In genomic region chr11:120298461-120298860, GRCh38 we compare ENCODE assay signal across 32 cellular contexts. TPM values are rescaled to one million over a fixed set of nuclear protein-coding genes. Genes with fewer than 3 reads are reported as not detected.
"Had no signal": no experiment of that assay in that cellular context is flagged by ENCODE, and none has a peak within 500 bp of the region (broad histone marks: within the 10 kb centered on the region; RNA-seq: fewer than 3 reads in every experiment).

No MANE protein-coding gene starts in this region.

- H3K4me3 Mint-ChIP-seq: naive B cell; naive thymus-derived CD8-positive, alpha-beta T cell; natural killer cell treated with Interleukin-12 subunit alpha and Interleukin-12 subunit beta and Interleukin-15 and Interleukin-18, amount 100 ng/mL, for 72 hours; nephron progenitor cell; neural crest cell; stimulated activated memory B cell treated with anti-CD40 and anti-IgM and Interleukin-4, amounts not matched to agents 10 μg/mL and 1 μg/mL and 100 μg/mL, for 72 hours; stimulated activated naive CD8-positive, alpha-beta T cell treated with anti-CD3 and anti-CD28 coated beads, Interleukin-15, amount 100 ng/mL, for 72 hours had no signal

- ATAC-seq: naive thymus-derived CD8-positive, alpha-beta T cell; natural killer cell treated with Interleukin-12 subunit alpha and Interleukin-12 subunit beta and Interleukin-15 and Interleukin-18, amount 100 ng/mL, for 72 hours; pancreas; psoas muscle; right cardiac atrium; right lobe of liver; stimulated activated memory B cell treated with anti-CD40 and anti-IgM and Interleukin-4, amounts not matched to agents 10 μg/mL and 1 μg/mL and 100 μg/mL, for 72 hours; stimulated activated naive CD8-positive, alpha-beta T cell treated with anti-CD3 and anti-CD28 coated beads, Interleukin-15, amount 100 ng/mL, for 72 hours; stimulated activated naive CD8-positive, alpha-beta T cell treated with anti-CD3 and anti-CD28 coated beads, Interleukin-15, Interleukin-2, amounts not matched to agents 100 U/mL and 50 U/mL, for 24 hours had no signal

- H3K27ac ChIP-seq: pancreas, psoas muscle, right lobe of liver, sigmoid colon, spleen, suprapubic skin, testis, tibial artery, transverse colon, upper lobe of left lung, vagina had no signal

- H3K4me1 Mint-ChIP-seq: naive thymus-derived CD8-positive, alpha-beta T cell; neural crest cell; stimulated activated memory B cell treated with anti-CD40 and anti-IgM and Interleukin-4, amounts not matched to agents 10 μg/mL and 1 μg/mL and 100 μg/mL, for 72 hours; stimulated activated naive CD8-positive, alpha-beta T cell treated with anti-CD3 and anti-CD28 coated beads, Interleukin-15, amount 100 ng/mL, for 72 hours had no signal

- H3K27ac Mint-ChIP-seq: naive thymus-derived CD8-positive, alpha-beta T cell; nephron progenitor cell; progenitor cell of endocrine pancreas; stimulated activated memory B cell treated with anti-CD40 and anti-IgM and Interleukin-4, amounts not matched to agents 10 μg/mL and 1 μg/mL and 100 μg/mL, for 72 hours; stimulated activated naive CD8-positive, alpha-beta T cell treated with anti-CD3 and anti-CD28 coated beads, Interleukin-15, amount 100 ng/mL, for 72 hours had no signal

- H3K36me3 Mint-ChIP-seq: naive B cell; naive thymus-derived CD8-positive, alpha-beta T cell; natural killer cell treated with Interleukin-12 subunit alpha and Interleukin-12 subunit beta and Interleukin-15 and Interleukin-18, amount 100 ng/mL, for 72 hours; stimulated activated memory B cell treated with anti-CD40 and anti-IgM and Interleukin-4, amounts not matched to agents 10 μg/mL and 1 μg/mL and 100 μg/mL, for 72 hours had no signal

- H3K9me3 Mint-ChIP-seq: naive B cell; naive thymus-derived CD8-positive, alpha-beta T cell; natural killer cell treated with Interleukin-12 subunit alpha and Interleukin-12 subunit beta and Interleukin-15 and Interleukin-18, amount 100 ng/mL, for 72 hours; nephron progenitor cell; neural crest cell; stimulated activated memory B cell treated with anti-CD40 and anti-IgM and Interleukin-4, amounts not matched to agents 10 μg/mL and 1 μg/mL and 100 μg/mL, for 72 hours; stimulated activated naive CD8-positive, alpha-beta T cell treated with anti-CD3 and anti-CD28 coated beads, Interleukin-15, amount 100 ng/mL, for 72 hours had no signal

- H3K4me1 ChIP-seq: psoas muscle, sigmoid colon, testis had no signal

- DNase-seq: naive B cell; naive thymus-derived CD8-positive, alpha-beta T cell; nephron progenitor cell; occipital lobe; pancreas; posterior cingulate gyrus; psoas muscle; right cardiac atrium; right lobe of liver; sigmoid colon; spleen; stimulated activated CD4-positive, alpha-beta T cell treated with anti-CD3 and anti-CD28 coated beads, Interleukin-12 subunit alpha, Interleukin-12 subunit beta, amount 100 ng/mL, for 4 hours; stimulated activated CD4-positive, alpha-beta T cell treated with anti-CD3 and anti-CD28 coated beads, Interleukin-1b, Interleukin-23, amount 100 ng/mL, for 48 hours; stimulated activated CD4-positive, alpha-beta T cell treated with anti-CD3 and anti-CD28 coated beads, Interleukin-4, amount 100 ng/mL, for 1 hour; stimulated activated CD4-positive, alpha-beta T cell treated with anti-CD3 and anti-CD28 coated beads, Interleukin-4, amount 100 ng/mL, for 4 hours; stimulated activated CD8-positive, alpha-beta memory T cell treated with anti-CD3 and anti-CD28 coated beads, Interleukin-4, amount 100 ng/mL, for 48 hours; stimulated activated naive CD4-positive, alpha-beta T cell; stimulated activated naive CD8-positive, alpha-beta T cell treated with anti-CD3 and anti-CD28 coated beads, Interleukin-15, amount 100 ng/mL, for 72 hours; stimulated activated naive CD8-positive, alpha-beta T cell treated with anti-CD3 and anti-CD28 coated beads, Interleukin-15, Interleukin-2, amounts not matched to agents 100 U/mL and 50 U/mL, for 24 hours; substantia nigra; testis; tibial artery; transverse colon; upper lobe of left lung had no signal

- H3K4me2 ChIP-seq: smooth muscle cell had no signal

- H3K9me3 ChIP-seq: pancreas, psoas muscle, right lobe of liver, sigmoid colon, spleen, suprapubic skin, testis, tibial artery, transverse colon, upper lobe of left lung, vagina had no signal

- H3K27me3 ChIP-seq: pancreas, right lobe of liver, suprapubic skin, testis, upper lobe of left lung, vagina had no signal

- H3K36me3 ChIP-seq: pancreas, right lobe of liver, sigmoid colon, spleen, suprapubic skin, tibial artery, transverse colon, upper lobe of left lung, vagina had no signal

- H3K4me3 ChIP-seq: pancreas, psoas muscle, right lobe of liver, sigmoid colon, skin epidermis, smooth muscle cell, spleen, suprapubic skin, testis, tibial artery, transverse colon, upper lobe of left lung, vagina had no signal

RNA-seq across cellular contexts. Expression of gene TLCD5, which starts 26.6 kb away (rescaled TPM):
- polyA plus RNA-seq: naive thymus-derived CD8-positive, alpha-beta T cell had no signal

RNA-seq across cellular contexts. Expression of gene POU2F3, which starts 58.5 kb away (rescaled TPM):
- total RNA-seq: naive thymus-derived CD8-positive, alpha-beta T cell; natural killer cell treated with Interleukin-12 subunit alpha and Interleukin-12 subunit beta and Interleukin-15 and Interleukin-18, amount 100 ng/mL, for 72 hours; neural crest cell; occipital lobe; progenitor cell of endocrine pancreas; psoas muscle; right lobe of liver; sigmoid colon had no signal
- polyA plus RNA-seq: psoas muscle, smooth muscle cell had no signal
